Comparison of ENCODE assay signal across 10 cellular contexts in genomic region chrX:110944323-110944761, GRCh38.
DNase-seq lines count a peak whose midpoint lies in the region; ATAC-seq, FAIRE-seq and TF ChIP-seq lines count a peak whose summit lies in the region.
"Had no signal": no experiment of that assay in that cellular context is flagged by ENCODE, and none has a peak within 500 bp of the region (broad histone marks: within the 10 kb centered on the region; RNA-seq: fewer than 3 reads in every experiment).

No MANE protein-coding gene starts in this region.

- WGBS in HUES64: 1% methylated on average over 25 of the region's 25 CpGs

- DNase-seq in adipocyte (ENCODE audit: low read depth) (no peak), sciatic nerve (ENCODE audit: low spot score) (peak; percentile 67), RCC 7860 (ENCODE audit: low spot score) (no peak), GM20000 (ENCODE audit: low spot score) (no peak)
- DNase-seq: DND-41, T-cell had no signal

- H3K27ac ChIP-seq in HUES64 (ENCODE audit: low read depth, low read length): no peak overlapping the region
- H3K27ac ChIP-seq: HL-60 had no signal

- peak; percentile 90 for ATAC-seq in sciatic nerve
- ATAC-seq in GM21515 (IDR thresholded peaks at IDR 0.05; ENCODE audit: unreplicated experiment): no peak
- ATAC-seq: T-cell had no signal

- H3K36me3 ChIP-seq in HUES64 (ENCODE audit: insufficient read depth, low read length) (no peaks in the 10 kb centered on the region), adipocyte (ENCODE audit: control insufficient read depth, insufficient read depth, low read length, severe bottlenecking) (no peaks in the 10 kb centered on the region), iPS-15b (ENCODE audit: control insufficient read depth, insufficient read depth, low read length) (no peaks in the 10 kb centered on the region)

- FAIRE-seq in RCC 7860 (lab: Jason Lieb, UNC): no peak

- H3K4me1 ChIP-seq in HUES64 (ENCODE audit: insufficient read depth, low read length): no peaks in the 10 kb centered on the region
- no peaks in the 10 kb centered on the region for H3K4me1 ChIP-seq in adipocyte (ENCODE audit: control insufficient read depth, insufficient read depth, low read length)
- no peaks in the 10 kb centered on the region for H3K4me1 ChIP-seq in iPS-15b (ENCODE audit: control insufficient read depth, insufficient read depth, low read length)

- peaks cover 18% of the 10 kb centered on the region for H3K27me3 ChIP-seq in HUES64 (ENCODE audit: insufficient read depth, low read length)
- H3K27me3 ChIP-seq in adipocyte (replicated peaks; ENCODE audit: control insufficient read depth, insufficient read depth, low read length): peaks cover 64% of the 10 kb centered on the region
- peaks cover 37% of the 10 kb centered on the region for H3K27me3 ChIP-seq in iPS-15b (ENCODE audit: control insufficient read depth, insufficient read depth, low read length)

- TF ChIP-seq CTCF in GM20000 (IDR thresholded peaks at IDR 0.05; ENCODE audit: extremely low read depth, missing control alignments): no peak

- no peaks in the 10 kb centered on the region for H3K9me3 ChIP-seq in HUES64 (ENCODE audit: insufficient read depth, low read depth, low read length)
- H3K9me3 ChIP-seq in adipocyte (ENCODE audit: control insufficient read depth, low read length): peaks cover 8% of the 10 kb centered on the region
- no peaks in the 10 kb centered on the region for H3K9me3 ChIP-seq in iPS-15b (ENCODE audit: control insufficient read depth, insufficient read depth, low read length)

- intact Hi-C loops in sciatic nerve (cut with DNase I): no loop called here

- H3K9ac ChIP-seq in HUES64 (ENCODE audit: low read depth, low read length): peak overlapping the region; percentile 52
- no peak overlapping the region for H3K9ac ChIP-seq in adipocyte (ENCODE audit: low read length)
- H3K9ac ChIP-seq in iPS-15b (ENCODE audit: low read depth, low read length): peak overlapping the region; percentile 51

- H3K4me3 ChIP-seq in HUES64 (ENCODE audit: low read length) (peak overlapping the region; percentile 65), adipocyte (ENCODE audit: low read length) (peak overlapping the region; percentile 34), iPS-15b (ENCODE audit: low read depth, low read length) (peak overlapping the region; percentile 70)
